ENCODE assay signal across 11 cellular contexts in the genomic region with DNA sequence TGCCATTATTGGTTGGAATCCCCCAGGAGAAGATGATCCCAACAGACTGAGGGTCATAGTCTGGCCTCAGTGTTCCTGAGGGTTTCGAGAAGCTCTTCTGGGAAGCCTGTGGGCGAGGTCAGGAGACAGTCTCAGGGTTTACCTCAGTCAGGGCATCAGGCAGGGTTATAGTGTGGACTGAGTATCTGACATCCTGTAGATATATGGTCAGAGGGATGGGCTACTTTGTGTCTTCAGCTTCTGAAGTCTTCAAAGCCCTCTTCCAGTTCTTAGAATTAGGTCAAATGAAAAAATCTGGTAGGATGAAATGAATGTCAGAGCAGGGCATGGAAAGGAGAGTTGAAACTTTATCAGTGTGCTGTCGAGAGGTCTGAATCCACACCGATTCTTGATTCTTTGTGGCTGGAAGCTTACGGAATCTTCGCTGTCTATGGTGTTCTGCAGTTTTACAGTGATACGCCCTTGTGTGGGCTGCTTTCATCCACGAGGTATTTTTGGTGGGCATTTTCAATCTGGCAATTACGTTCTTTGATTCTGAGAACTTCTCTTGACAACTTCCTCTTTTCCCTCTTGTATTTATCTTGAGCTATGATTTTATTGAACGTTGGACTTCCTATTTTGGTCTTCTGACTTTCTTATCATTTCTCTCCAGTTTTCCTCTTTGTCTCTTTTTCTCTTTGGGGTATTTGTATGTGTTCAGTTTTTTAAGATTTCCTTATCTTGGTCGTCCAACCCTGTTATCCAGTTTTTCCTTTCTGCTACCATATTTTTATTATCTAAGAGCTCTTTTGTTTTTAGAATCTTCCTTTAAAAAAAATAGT. TPM values are rescaled to one million over a fixed set of nuclear protein-coding genes. Genes with fewer than 3 reads are reported as not detected.
DNase-seq lines count a peak whose midpoint lies in the region; ATAC-seq, FAIRE-seq and TF ChIP-seq lines count a peak whose summit lies in the region.
"Had no signal": no experiment of that assay in that cellular context is flagged by ENCODE, and none has a peak within 500 bp of the region (broad histone marks: within the 10 kb centered on the region; RNA-seq: fewer than 3 reads in every experiment).

No MANE protein-coding gene starts in this region.

- no peaks in the 10 kb centered on the region for H3K9me3 ChIP-seq in mucosa of descending colon
- H3K9me3 ChIP-seq: breast epithelium, SJSA1 had no signal

- in situ Hi-C loops in KBM-7 (cut with MboI; ENCODE audit: low pct_unique_long_range_greater_than_20kb, low sequenced_read_pairs) = no loop called here

- CTCF ChIA-PET in WTC11 (lab: Charles Lee) = interaction anchor here (0.6 kb wide), 1 partner anchor 8 kb away, joined by 3 read pairs; no protein-coding TSS in a partner anchor

- DNase-seq in D721Med (ENCODE audit: insufficient read length, low spot score) (no peak), KBM-7 (peak; percentile 97), WTC11 (ENCODE audit: low spot score) (no peak), mucosa of descending colon (no peak), NCI-H1436 treated with DMSO at 0.1 percent for 48 hours (lab: John Stamatoyannopoulos, UW) (no peak), NCI-H1105 (lab: John Stamatoyannopoulos, UW) (no peak)
- DNase-seq: NCI-H226 had no signal

- peaks cover 23% of the 10 kb centered on the region for H3K4me1 Mint-ChIP-seq in WTC11

- H3K4me3 Mint-ChIP-seq in WTC11 = no peak overlapping the region

- TF ChIP-seq CTCF in D721Med (IDR thresholded peaks at IDR 0.05; ENCODE audit: insufficient read depth, missing control alignments) (no peak), WTC11 (IDR thresholded peaks at IDR 0.05) (no peak), mucosa of descending colon (IDR thresholded peaks at IDR 0.05) (no peak)

- no peaks in the 10 kb centered on the region for H3K36me3 ChIP-seq in mucosa of descending colon (ENCODE audit: low read depth)
- H3K36me3 ChIP-seq: breast epithelium had no signal

- intact Hi-C loops in mucosa of descending colon (cut with DNase I, micrococcal nuclease) = no loop called here

- H3K36me3 Mint-ChIP-seq in WTC11 = peaks cover 31% of the 10 kb centered on the region

- ATAC-seq in WTC11 (no peak), mucosa of descending colon (peak; percentile 30), GM21515 (IDR thresholded peaks at IDR 0.05; ENCODE audit: unreplicated experiment) (no peak), GM18861 (IDR thresholded peaks at IDR 0.05; ENCODE audit: unreplicated experiment) (no peak)

- H3K9me3 Mint-ChIP-seq in WTC11 = peaks cover 12% of the 10 kb centered on the region

- H3K4me3 ChIP-seq in mucosa of descending colon = no peak overlapping the region
- H3K4me3 ChIP-seq: breast epithelium, SJSA1 had no signal

- H3K27me3 Mint-ChIP-seq in WTC11 (ENCODE audit: low read depth) = no peaks in the 10 kb centered on the region

- peaks cover 4% of the 10 kb centered on the region for H3K4me1 ChIP-seq in mucosa of descending colon (ENCODE audit: low read depth)
- H3K4me1 ChIP-seq: breast epithelium had no signal

- peak; percentile 35 for FAIRE-seq in D721Med (lab: Jason Lieb, UNC)

- H3K27ac Mint-ChIP-seq in WTC11 = peak overlapping the region; percentile 15; the same call in 1 of the 2 replicates

- POLR2A ChIA-PET in WTC11 (lab: Charles Lee) = no interaction called here

TF ChIP-seq in WTC11, 78 proteins besides CTCF, POLR2A, EP300 and RAD21:
- TF ChIP-seq ATF1 (CRISPR knock-in tag; IDR thresholded peaks at IDR 0.05) (no peak), HMGA2 (CRISPR knock-in tag; IDR thresholded peaks at IDR 0.05) (no peak), ZNF121 (CRISPR knock-in tag; IDR thresholded peaks at IDR 0.05) (no peak), TP53 (CRISPR knock-in tag; IDR thresholded peaks at IDR 0.05) (no peak), ZNF396 (CRISPR knock-in tag; IDR thresholded peaks at IDR 0.05; ENCODE audit: borderline replicate concordance) (no peak), ZBTB43 (CRISPR knock-in tag; IDR thresholded peaks at IDR 0.05) (no peak), TCF7 (CRISPR knock-in tag; IDR thresholded peaks at IDR 0.05; ENCODE audit: low read depth) (no peak), ZNF423 (CRISPR knock-in tag; IDR thresholded peaks at IDR 0.05) (no peak)
- TF ChIP-seq, protein P1, sequence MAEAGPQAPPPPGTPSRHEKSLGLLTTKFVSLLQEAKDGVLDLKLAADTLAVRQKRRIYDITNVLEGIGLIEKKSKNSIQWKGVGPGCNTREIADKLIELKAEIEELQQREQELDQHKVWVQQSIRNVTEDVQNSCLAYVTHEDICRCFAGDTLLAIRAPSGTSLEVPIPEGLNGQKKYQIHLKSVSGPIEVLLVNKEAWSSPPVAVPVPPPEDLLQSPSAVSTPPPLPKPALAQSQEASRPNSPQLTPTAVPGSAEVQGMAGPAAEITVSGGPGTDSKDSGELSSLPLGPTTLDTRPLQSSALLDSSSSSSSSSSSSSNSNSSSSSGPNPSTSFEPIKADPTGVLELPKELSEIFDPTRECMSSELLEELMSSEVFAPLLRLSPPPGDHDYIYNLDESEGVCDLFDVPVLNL (CRISPR knock-in tag; IDR thresholded peaks at IDR 0.05; ENCODE audit: borderline replicate concordance, low read depth) = no peak

RNA-seq across cellular contexts. Expression of gene BPTF, which starts 30.4 kb away (rescaled TPM):
- total RNA-seq in WTC11 (2021) = 177 to 181 TPM (median 178 TPM) in 3 replicates
- total RNA-seq in mucosa of descending colon = 100 to 1,000 TPM in 1 of 3 donors, 10 to 100 TPM in 2; 80.6 to 115 (median 90.0) TPM
